ENCODE assay signal across 36 cellular contexts in the genomic region with DNA sequence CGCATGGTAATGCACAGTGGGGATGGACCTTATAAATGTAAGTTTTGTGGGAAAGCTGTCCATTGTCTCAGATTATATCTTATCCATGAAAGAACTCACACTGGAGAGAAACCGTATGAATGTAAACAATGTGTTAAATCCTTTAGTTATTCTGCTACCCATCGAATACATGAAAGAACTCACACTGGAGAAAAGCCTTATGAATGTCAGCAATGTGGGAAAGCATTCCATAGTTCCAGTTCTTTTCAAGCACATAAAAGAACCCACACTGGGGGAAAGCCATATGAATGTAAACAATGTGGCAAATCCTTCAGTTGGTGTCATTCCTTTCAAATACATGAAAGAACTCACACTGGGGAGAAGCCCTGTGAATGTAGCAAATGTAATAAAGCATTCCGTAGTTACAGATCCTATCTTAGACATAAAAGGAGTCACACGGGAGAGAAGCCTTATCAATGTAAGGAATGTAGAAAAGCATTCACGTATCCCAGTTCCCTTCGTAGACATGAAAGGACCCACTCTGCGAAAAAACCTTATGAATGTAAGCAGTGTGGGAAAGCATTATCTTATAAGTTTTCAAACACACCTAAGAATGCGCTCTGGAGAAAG.
"Had no signal": no experiment of that assay in that cellular context is flagged by ENCODE, and none has a peak within 500 bp of the region (broad histone marks: within the 10 kb centered on the region; RNA-seq: fewer than 3 reads in every experiment).

No MANE protein-coding gene starts in this region.

- H3K4me3 Mint-ChIP-seq: activated CD4-positive, alpha-beta memory T cell treated with anti-CD3 and anti-CD28 coated beads, Interleukin-2, amount 10 ng/mL, durations not matched to agents 7 days and 5 days; activated CD8-positive, alpha-beta memory T cell treated with anti-CD3 and anti-CD28 coated beads, Interleukin-2, amount 10 ng/mL, durations not matched to agents 7 days and 5 days had no signal

- H3K27me3 ChIP-seq: brain microvascular endothelial cell had no signal

- H3K27ac Mint-ChIP-seq: activated CD4-positive, alpha-beta memory T cell treated with anti-CD3 and anti-CD28 coated beads, Interleukin-2, amount 10 ng/mL, durations not matched to agents 7 days and 5 days; activated CD8-positive, alpha-beta memory T cell treated with anti-CD3 and anti-CD28 coated beads, Interleukin-2, amount 10 ng/mL, durations not matched to agents 7 days and 5 days; activated naive CD4-positive, alpha-beta T cell treated with anti-CD3 and anti-CD28 coated beads, Interleukin-2, amount 50 U/mL, for 72 hours; activated T-helper 2 cell treated with anti-CD3 and anti-CD28 coated beads, Interferon-gamma antibody, Interleukin-2, Interleukin-4, amounts not matched to agents 10 μg/mL and 5 μg/mL and 100 μg/mL, durations not matched to agents 14 hours and 24 hours and 36 hours had no signal

- DNase-seq: activated CD4-positive, alpha-beta memory T cell treated with anti-CD3 and anti-CD28 coated beads, Interleukin-2, amount 10 ng/mL, durations not matched to agents 7 days and 5 days; activated CD4-positive, alpha-beta T cell treated with anti-CD3 and anti-CD28 coated beads for 1 hour; activated CD4-positive, alpha-beta T cell treated with anti-CD3 and anti-CD28 coated beads for 48 hours; activated CD4-positive, CD25-positive, alpha-beta regulatory T cell; activated CD8-positive, alpha-beta memory T cell treated with anti-CD3 and anti-CD28 coated beads for 24 hours; activated CD8-positive, alpha-beta memory T cell treated with anti-CD3 and anti-CD28 coated beads, Interleukin-2, amount 10 ng/mL, durations not matched to agents 7 days and 5 days; activated CD8-positive, alpha-beta memory T cell treated with anti-CD3 and anti-CD28 coated beads, Interleukin-2, amount 50 U/mL, for 48 hours; activated gamma-delta T cell; activated naive CD4-positive, alpha-beta T cell treated with Interleukin-2 at 50 U/mL for 16 hours; anterior cingulate cortex; brain microvascular endothelial cell; central memory CD4-positive, alpha-beta T cell; NCI-H1092 treated with DMSO at 0.1 percent for 48 hours; NCI-H1417; NCI-H146; NCI-H187; NCI-H2029 treated with DMSO at 0.1 percent for 48 hours; NCI-H2107; NCI-H2171; NCI-H510A; NCI-H526; NCI-H748 treated with DMSO at 0.1 percent for 48 hours; NK-92 treated with Interleukin-12 subunit alpha and Interleukin-12 subunit beta, amount 100 ng/mL, for 24 hours; PC-3; SIG-M5; SW 1271; T-helper 1 cell; T-helper 2 cell; T-helper 9 cell; WERI-Rb-1 had no signal

- ATAC-seq: activated CD8-positive, alpha-beta memory T cell treated with anti-CD3 and anti-CD28 coated beads, Interleukin-2, amount 10 ng/mL, durations not matched to agents 7 days and 5 days; activated naive CD4-positive, alpha-beta T cell treated with anti-CD3 and anti-CD28 coated beads, Interleukin-2, amount 50 U/mL, for 72 hours; PC-3; Right ventricle myocardium inferior; SK-N-SH treated with all-trans-retinoic acid at 6 μM for 48 hours had no signal

- FAIRE-seq: RCC 7860 had no signal

- H3K27me3 Mint-ChIP-seq: activated CD4-positive, alpha-beta memory T cell treated with anti-CD3 and anti-CD28 coated beads, Interleukin-2, amount 10 ng/mL, durations not matched to agents 7 days and 5 days; activated CD8-positive, alpha-beta memory T cell treated with anti-CD3 and anti-CD28 coated beads, Interleukin-2, amount 10 ng/mL, durations not matched to agents 7 days and 5 days had no signal

- H3K27ac ChIP-seq: brain microvascular endothelial cell, RWPE1, WERI-Rb-1 had no signal

- H3K4me1 Mint-ChIP-seq: activated CD4-positive, alpha-beta memory T cell treated with anti-CD3 and anti-CD28 coated beads, Interleukin-2, amount 10 ng/mL, durations not matched to agents 7 days and 5 days; activated CD8-positive, alpha-beta memory T cell treated with anti-CD3 and anti-CD28 coated beads, Interleukin-2, amount 10 ng/mL, durations not matched to agents 7 days and 5 days had no signal

- H3K36me3 ChIP-seq: brain microvascular endothelial cell had no signal
